In genomic region chr14:101019541-101019940, GRCh38 we compare ENCODE assay signal across 25 cellular contexts.
A peak's percentile ranks its signal among the peaks of the same experiment; 100 is the strongest.
DNase-seq lines count a peak whose midpoint lies in the region; ATAC-seq, FAIRE-seq and TF ChIP-seq lines count a peak whose summit lies in the region.
"Had no signal": no experiment of that assay in that cellular context is flagged by ENCODE, and none has a peak within 500 bp of the region (broad histone marks: within the 10 kb centered on the region; RNA-seq: fewer than 3 reads in every experiment).

No MANE protein-coding gene starts in this region.

- no peak overlapping the region for H2AK5ac ChIP-seq in neuronal stem cell (ENCODE audit: low read depth, low read length)

- H4K91ac ChIP-seq in neuronal stem cell (ENCODE audit: low read depth, low read length, poor library complexity): no peak overlapping the region

- no peaks in the 10 kb centered on the region for H3K36me3 Mint-ChIP-seq in activated T-cell treated with anti-CD3 and anti-CD28 coated beads, Interleukin-2, amount 50 U/mL, for 24 hours (ENCODE audit: low read depth)
- H3K36me3 Mint-ChIP-seq in activated T-cell treated with anti-CD3 and anti-CD28 coated beads, Interleukin-2, amount 50 U/mL, for 4 hours (ENCODE audit: insufficient read depth): no peaks in the 10 kb centered on the region
- H3K36me3 Mint-ChIP-seq in type B pancreatic cell: no peaks in the 10 kb centered on the region
- H3K36me3 Mint-ChIP-seq: stimulated activated memory B cell treated with anti-CD40 and anti-IgM and Interleukin-4, amounts not matched to agents 10 μg/mL and 1 μg/mL and 100 μg/mL, for 72 hours had no signal

- WGBS in neuronal stem cell (ENCODE audit: extremely low coverage in 2 of 2, insufficient read length in 2 of 2, insufficient replicate concordance in 1 of 2), 2 donors: no CpG with 5 or more reads among the region's 2 CpGs

- H2BK5ac ChIP-seq in neuronal stem cell (ENCODE audit: low read length): no peak overlapping the region

- H3K36me3 ChIP-seq in bronchial epithelial cell (ENCODE audit: control insufficient read depth, insufficient read depth, low read length) (no peaks in the 10 kb centered on the region), neuronal stem cell (replicated peaks in 1 of 2; ENCODE audit: control insufficient read depth in 2 of 2, insufficient read depth in 2 of 2, low read length in 2 of 2) (peaks cover 0 to 6% of the 10 kb centered on the region in 2 donors), brain microvascular endothelial cell (replicated peaks) (peaks cover 34% of the 10 kb centered on the region)
- H3K36me3 ChIP-seq: right lobe of liver had no signal

- H3K4me3 ChIP-seq in bronchial epithelial cell (ENCODE audit: low read depth, low read length) (no peak overlapping the region), neuronal stem cell (ENCODE audit: low read length in 2 of 2) (peak overlapping the region in 1 of 2 donors; percentile 50), brain microvascular endothelial cell (ENCODE audit: low read depth, low read length) (no peak overlapping the region)
- H3K4me3 ChIP-seq: GM23248, right lobe of liver, SJCRH30, testis had no signal

- no peak overlapping the region for H2BK15ac ChIP-seq in neuronal stem cell (ENCODE audit: low read length)

- no peak overlapping the region for H3K4me3 Mint-ChIP-seq in activated T-cell treated with anti-CD3 and anti-CD28 coated beads, Interleukin-2, amount 50 U/mL, for 24 hours
- H3K4me3 Mint-ChIP-seq in activated T-cell treated with anti-CD3 and anti-CD28 coated beads, Interleukin-2, amount 50 U/mL, for 4 hours: no peak overlapping the region
- no peak overlapping the region for H3K4me3 Mint-ChIP-seq in type B pancreatic cell
- H3K4me3 Mint-ChIP-seq: CD4-positive, alpha-beta T cell; stimulated activated memory B cell treated with anti-CD40 and anti-IgM and Interleukin-4, amounts not matched to agents 10 μg/mL and 1 μg/mL and 100 μg/mL, for 72 hours had no signal

- H3K9ac ChIP-seq in neuronal stem cell (ENCODE audit: low read depth, low read length, poor library complexity): no peak overlapping the region
- H3K9ac ChIP-seq: GM23248 had no signal

- peak overlapping the region; percentile 23 for H3K23ac ChIP-seq in neuronal stem cell (ENCODE audit: low read depth, low read length, poor library complexity)

- H3K27me3 ChIP-seq in bronchial epithelial cell (ENCODE audit: control insufficient read depth, insufficient read depth, low read length) (no peaks in the 10 kb centered on the region), neuronal stem cell (ENCODE audit: control insufficient read depth in 3 of 3, insufficient read depth in 3 of 3, low read depth in 1 of 3, low read length in 3 of 3) (no peaks in the 10 kb centered on the region), brain microvascular endothelial cell (replicated peaks) (no peaks in the 10 kb centered on the region)
- H3K27me3 ChIP-seq: right lobe of liver, SJCRH30, testis had no signal

- ATAC-seq in activated T-cell treated with anti-CD3 and anti-CD28 coated beads, Interleukin-2, amount 50 U/mL, for 4 hours: no peak
- ATAC-seq in GM21737 (IDR thresholded peaks at IDR 0.05; ENCODE audit: unreplicated experiment) (no peak), GM18868 (IDR thresholded peaks at IDR 0.05; ENCODE audit: unreplicated experiment) (no peak)

- no peaks in the 10 kb centered on the region for H3K9me3 Mint-ChIP-seq in activated T-cell treated with anti-CD3 and anti-CD28 coated beads, Interleukin-2, amount 50 U/mL, for 24 hours
- no peaks in the 10 kb centered on the region for H3K9me3 Mint-ChIP-seq in activated T-cell treated with anti-CD3 and anti-CD28 coated beads, Interleukin-2, amount 50 U/mL, for 4 hours
- peaks cover 5% of the 10 kb centered on the region for H3K9me3 Mint-ChIP-seq in type B pancreatic cell
- H3K9me3 Mint-ChIP-seq: CD4-positive, alpha-beta T cell had no signal

- FAIRE-seq in bronchial epithelial cell (lab: Jason Lieb, UNC): peak; percentile 98
- FAIRE-seq: A204.1, D721Med had no signal

- H3K9me3 ChIP-seq in neuronal stem cell (replicated peaks in 1 of 2; ENCODE audit: control insufficient read depth in 2 of 2, insufficient read depth in 1 of 2, low read depth in 1 of 2, low read length in 2 of 2): peaks cover 0 to 17% of the 10 kb centered on the region in 2 donors
- H3K9me3 ChIP-seq: right lobe of liver, SJCRH30, testis had no signal

- H3K27ac ChIP-seq in neuronal stem cell (replicated peaks; ENCODE audit: low read length): no peak overlapping the region
- no peak overlapping the region for H3K27ac ChIP-seq in brain microvascular endothelial cell
- H3K27ac ChIP-seq: GM23248, right lobe of liver, SJCRH30, testis had no signal

- H2BK120ac ChIP-seq in neuronal stem cell (ENCODE audit: low read depth, low read length): no peak overlapping the region

- H3K4me1 Mint-ChIP-seq in activated T-cell treated with anti-CD3 and anti-CD28 coated beads, Interleukin-2, amount 50 U/mL, for 24 hours (ENCODE audit: low read depth): no peaks in the 10 kb centered on the region
- no peaks in the 10 kb centered on the region for H3K4me1 Mint-ChIP-seq in activated T-cell treated with anti-CD3 and anti-CD28 coated beads, Interleukin-2, amount 50 U/mL, for 4 hours (ENCODE audit: low read depth)
- no peaks in the 10 kb centered on the region for H3K4me1 Mint-ChIP-seq in type B pancreatic cell (ENCODE audit: unreplicated experiment)
- H3K4me1 Mint-ChIP-seq: stimulated activated memory B cell treated with anti-CD40 and anti-IgM and Interleukin-4, amounts not matched to agents 10 μg/mL and 1 μg/mL and 100 μg/mL, for 72 hours had no signal

- no peak overlapping the region for H4K8ac ChIP-seq in neuronal stem cell (ENCODE audit: low read depth, low read length)

- no peak overlapping the region for H2BK12ac ChIP-seq in neuronal stem cell (ENCODE audit: low read length)

- in situ Hi-C loops in brain microvascular endothelial cell (cut with HindIII; ENCODE audit: low pct_ligation_motif_present, low sequenced_read_pairs): no loop called here

- H3K27ac Mint-ChIP-seq in activated T-cell treated with anti-CD3 and anti-CD28 coated beads, Interleukin-2, amount 50 U/mL, for 24 hours: no peak overlapping the region
- no peak overlapping the region for H3K27ac Mint-ChIP-seq in type B pancreatic cell
- H3K27ac Mint-ChIP-seq: CD4-positive, alpha-beta T cell; stimulated activated memory B cell treated with anti-CD40 and anti-IgM and Interleukin-4, amounts not matched to agents 10 μg/mL and 1 μg/mL and 100 μg/mL, for 72 hours had no signal

- peak overlapping the region; percentile 62 for H3K18ac ChIP-seq in neuronal stem cell (ENCODE audit: low read length)

- H3K79me1 ChIP-seq in neuronal stem cell (ENCODE audit: low read depth, low read length): no peaks in the 10 kb centered on the region

- no peak overlapping the region for H3K4ac ChIP-seq in neuronal stem cell (ENCODE audit: low read length)

- H3K4me1 ChIP-seq in neuronal stem cell (ENCODE audit: control insufficient read depth in 2 of 2, insufficient read depth in 1 of 2, low read depth in 1 of 2, low read length in 2 of 2): peaks cover 0 to 6% of the 10 kb centered on the region in 2 donors
- H3K4me1 ChIP-seq: right lobe of liver, testis had no signal

- no peak overlapping the region for H3K14ac ChIP-seq in neuronal stem cell (ENCODE audit: low read length)

- peak; percentile 2 for DNase-seq in activated T-cell treated with anti-CD3 and anti-CD28 coated beads, Interleukin-2, amount 50 U/mL, for 24 hours
- no peak for DNase-seq in activated T-cell treated with anti-CD3 and anti-CD28 coated beads, Interleukin-2, amount 50 U/mL, for 4 hours
- DNase-seq in bronchial epithelial cell (ENCODE audit: low read depth) (no peak), neuronal stem cell (ENCODE audit: low spot score) (no peak), type B pancreatic cell (ENCODE audit: extremely low spot score, unreplicated experiment) (peak; percentile 34), brain microvascular endothelial cell (no peak)
- DNase-seq: activated gamma-delta T cell; AML-193; CD4-positive, alpha-beta T cell; effector CD4-positive, alpha-beta T cell; GM23248; mammary epithelial cell; NCI-H1417; NCI-H2029 treated with DMSO at 0.1 percent for 48 hours; NCI-H345; NCI-H748 treated with DMSO at 0.1 percent for 48 hours; stimulated activated CD4-positive, alpha-beta T cell treated with anti-CD3 and anti-CD28 coated beads, Interleukin-4, amount 100 ng/mL, for 24 hours had no signal

- peaks cover 56% of the 10 kb centered on the region for H3K27me3 Mint-ChIP-seq in activated T-cell treated with anti-CD3 and anti-CD28 coated beads, Interleukin-2, amount 50 U/mL, for 24 hours
- H3K27me3 Mint-ChIP-seq in activated T-cell treated with anti-CD3 and anti-CD28 coated beads, Interleukin-2, amount 50 U/mL, for 4 hours (ENCODE audit: low read depth): peaks cover 27% of the 10 kb centered on the region
- peaks cover 6% of the 10 kb centered on the region for H3K27me3 Mint-ChIP-seq in type B pancreatic cell

- no peak overlapping the region for H2AFZ ChIP-seq in neuronal stem cell (ENCODE audit: low read length)
- H2AFZ ChIP-seq: GM23248 had no signal

- TF ChIP-seq CTCF in bronchial epithelial cell (IDR thresholded peaks at IDR 0.05; ENCODE audit: insufficient read depth, low read length, severe bottlenecking): no peak
- no peak for TF ChIP-seq CTCF in type B pancreatic cell (conservative IDR thresholded peaks at IDR 0.05)
- TF ChIP-seq CTCF in brain microvascular endothelial cell (IDR thresholded peaks at IDR 0.05; ENCODE audit: low read depth, low read length, missing control alignments): no peak

- no peak overlapping the region for H3K4me2 ChIP-seq in neuronal stem cell (ENCODE audit: insufficient read depth, low read length, poor library complexity, severe bottlenecking)

Comparison
In these comparisons a context has a peak if more than half of its experiments do, and no peak if none do; other contexts are left out.
1. DNase-seq: peak in activated T-cell treated with anti-CD3 and anti-CD28 coated beads, Interleukin-2, amount 50 U/mL, for 24 hours (single experiment) and type B pancreatic cell (single experiment); none in activated T-cell treated with anti-CD3 and anti-CD28 coated beads, Interleukin-2, amount 50 U/mL, for 4 hours (single experiment), bronchial epithelial cell (single experiment), neuronal stem cell (single experiment) and brain microvascular endothelial cell (single experiment).